ENCODE assay signal across 1 cellular context in the genomic region with DNA sequence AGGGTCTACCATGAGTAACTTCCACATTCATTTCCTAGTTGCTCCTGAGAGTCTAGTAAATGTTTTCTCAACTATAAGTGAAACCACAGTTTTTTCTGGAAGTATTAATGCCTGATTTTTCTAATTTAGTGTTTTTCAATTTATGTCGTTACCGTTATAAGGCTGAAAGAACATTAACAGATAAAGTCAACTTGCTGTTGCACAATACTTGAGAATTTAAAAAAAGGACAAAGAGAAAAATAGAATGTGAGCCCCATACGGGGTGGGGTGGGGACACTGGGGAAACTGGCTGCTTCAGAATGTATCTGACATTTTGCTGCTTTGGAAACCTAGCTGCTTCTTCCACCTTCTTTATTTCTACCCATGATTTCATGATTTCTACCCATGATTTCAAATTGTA.
A peak's percentile ranks its signal among the peaks of the same experiment; 100 is the strongest.
TF ChIP-seq lines count a peak whose summit lies in the region.

No MANE protein-coding gene starts in this region.

TF ChIP-seq in HepG2, 621 proteins besides CTCF, POLR2A, EP300 and RAD21:
- TF ChIP-seq CEBPB (IDR thresholded peaks at IDR 0.05; ENCODE audit: borderline replicate concordance, low read depth, low read length) (peak; percentile 77; the same call in 1 of the 2 replicates), YY1 (IDR thresholded peaks at IDR 0.05; ENCODE audit: insufficient read depth, insufficient replicate concordance, low read depth, low read length) (no peak), KDM6A (CRISPR knock-in tag; IDR thresholded peaks at IDR 0.05; ENCODE audit: low read depth) (no peak), ZSCAN12 (CRISPR knock-in tag; IDR thresholded peaks at IDR 0.05) (no peak), KLF13 (CRISPR knock-in tag; IDR thresholded peaks at IDR 0.05) (no peak)
- TF ChIP-seq, protein P1, sequence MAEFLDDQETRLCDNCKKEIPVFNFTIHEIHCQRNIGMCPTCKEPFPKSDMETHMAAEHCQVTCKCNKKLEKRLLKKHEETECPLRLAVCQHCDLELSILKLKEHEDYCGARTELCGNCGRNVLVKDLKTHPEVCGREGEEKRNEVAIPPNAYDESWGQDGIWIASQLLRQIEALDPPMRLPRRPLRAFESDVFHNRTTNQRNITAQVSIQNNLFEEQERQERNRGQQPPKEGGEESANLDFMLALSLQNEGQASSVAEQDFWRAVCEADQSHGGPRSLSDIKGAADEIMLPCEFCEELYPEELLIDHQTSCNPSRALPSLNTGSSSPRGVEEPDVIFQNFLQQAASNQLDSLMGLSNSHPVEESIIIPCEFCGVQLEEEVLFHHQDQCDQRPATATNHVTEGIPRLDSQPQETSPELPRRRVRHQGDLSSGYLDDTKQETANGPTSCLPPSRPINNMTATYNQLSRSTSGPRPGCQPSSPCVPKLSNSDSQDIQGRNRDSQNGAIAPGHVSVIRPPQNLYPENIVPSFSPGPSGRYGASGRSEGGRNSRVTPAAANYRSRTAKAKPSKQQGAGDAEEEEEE (CRISPR knock-in tag; IDR thresholded peaks at IDR 0.05; ENCODE audit: borderline replicate concordance) = no peak
